In the genomic region with DNA sequence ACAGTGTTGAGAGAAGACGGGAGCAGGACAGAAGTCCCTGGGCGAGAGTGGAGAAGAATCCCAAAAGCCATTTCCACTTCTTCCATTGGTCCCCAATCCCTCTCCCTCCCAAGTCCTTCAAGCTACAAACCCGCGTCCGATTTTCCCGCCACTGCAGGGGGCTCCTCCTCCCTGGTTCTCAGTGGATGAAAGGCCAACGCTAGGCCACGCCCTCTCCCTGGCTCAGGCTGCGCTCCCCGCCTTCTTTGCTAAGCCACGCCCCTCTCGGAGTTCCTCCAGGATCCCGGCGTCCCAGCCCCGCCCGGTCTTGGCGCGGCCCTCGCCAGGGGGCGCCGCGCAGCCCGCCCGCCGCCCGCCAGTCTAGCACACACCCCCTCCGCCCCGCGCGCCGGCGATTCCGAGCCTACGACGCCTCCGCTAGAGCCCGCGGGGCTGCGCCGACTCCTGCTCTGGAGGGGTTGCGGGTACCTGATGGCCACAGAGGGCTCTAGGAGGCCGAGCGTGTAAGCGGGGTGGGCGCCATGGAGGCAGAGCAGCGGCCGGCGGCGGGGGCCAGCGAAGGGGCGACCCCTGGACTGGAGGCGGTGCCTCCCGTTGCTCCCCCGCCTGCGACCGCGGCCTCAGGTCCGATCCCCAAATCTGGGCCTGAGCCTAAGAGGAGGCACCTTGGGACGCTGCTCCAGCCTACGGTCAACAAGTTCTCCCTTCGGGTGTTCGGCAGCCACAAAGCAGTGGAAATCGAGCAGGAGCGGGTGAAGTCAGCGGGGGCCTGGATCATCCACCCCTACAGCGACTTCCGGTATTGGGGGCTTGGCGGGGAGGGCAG, we compare ENCODE assay signal across 7 cellular contexts. TPM values are rescaled to one million over a fixed set of nuclear protein-coding genes. Genes with fewer than 3 reads are reported as not detected.
DNase-seq lines count a peak whose midpoint lies in the region; ATAC-seq, FAIRE-seq and TF ChIP-seq lines count a peak whose summit lies in the region.

A gene (plus strand): TSS at position 394 of the 826 bp plus-strand sequence. CDS start 128 bp downstream, at position 522.

- H3K4me1 ChIP-seq in iPS DF 6.9 (ENCODE audit: control insufficient read depth, insufficient read depth, low read length) (peaks cover 8% of the 10 kb centered on the region), gastrocnemius medialis (peaks cover 12 to 25% of the 10 kb centered on the region in 2 donors)

- DNase-seq in NCI-H2107 treated with DMSO at 0.1 percent for 48 hours (lab: John Stamatoyannopoulos, UW; ENCODE audit: unreplicated experiment) (peak; percentile 97), iPS DF 6.9 (ENCODE audit: low read depth, low spot score) (peak; percentile 99), gastrocnemius medialis (peak; percentile 96)

- H3K27ac Mint-ChIP-seq in brain = peak within 1 kb of the TSS; percentile 93 to 98 (median 94)

- ATAC-seq in GM18519 (IDR thresholded peaks at IDR 0.05; ENCODE audit: low FRiP score, unreplicated experiment) (peak; percentile 55), HG03066 (IDR thresholded peaks at IDR 0.05; ENCODE audit: low read depth, unreplicated experiment) (peak; percentile 60), gastrocnemius medialis (peak; percentile 83 to 88)

- FAIRE-seq in TTC549 (lab: Jason Lieb, UNC) = peak; percentile 74

- peaks cover 14% of the 10 kb centered on the region for H3K27me3 Mint-ChIP-seq in brain

- peak within 1 kb of the TSS; percentile 86 to 91 (median 87) for H3K4me3 Mint-ChIP-seq in brain

- H3K27me3 ChIP-seq in iPS DF 6.9 (ENCODE audit: control insufficient read depth, insufficient read depth, low read length) (no peaks in the 10 kb centered on the region), gastrocnemius medialis (no peaks in the 10 kb centered on the region)

- in situ Hi-C loops in gastrocnemius medialis (cut with MboI; ENCODE audit: low sequenced_read_pairs in 4 of 4) = no loop called here

- H3K36me3 Mint-ChIP-seq in brain = peaks cover 18% of the 10 kb centered on the region

- TF ChIP-seq POLR2A in gastrocnemius medialis (IDR thresholded peaks at IDR 0.05) = no peak

- no CpG with 5 or more reads among the region's 68 CpGs for WGBS in iPS DF 6.9 (ENCODE audit: insufficient coverage, insufficient read length)

- TF ChIP-seq CTCF in brain (conservative IDR thresholded peaks at IDR 0.05) (peak; percentile 74 to 78), gastrocnemius medialis (IDR thresholded peaks at IDR 0.05 in 4 of 5, conservative IDR thresholded peaks at IDR 0.05 in 1 of 5) (peak; percentile 55 to 83 (median 65))

- H3K36me3 ChIP-seq in iPS DF 6.9 (ENCODE audit: control insufficient read depth, insufficient read depth, low read length) (no peaks in the 10 kb centered on the region), gastrocnemius medialis (no peaks in the 10 kb centered on the region)

- peak within 1 kb of the TSS; percentile 70 for H3K4me3 ChIP-seq in iPS DF 6.9 (ENCODE audit: low read length)
- H3K4me3 ChIP-seq in gastrocnemius medialis = peak within 1 kb of the TSS; percentile 78 to 97 (median 80)

- H3K4me1 Mint-ChIP-seq in brain = peaks cover 42% of the 10 kb centered on the region

- intact Hi-C loops in gastrocnemius medialis (cut with DNase I; ENCODE audit: low total_unique reads) = loop anchor here (1.0 kb wide), 2 partner anchors 31 to 47 kb away; a partner anchor contains a TSS

- H3K9me3 ChIP-seq in iPS DF 6.9 (ENCODE audit: control insufficient read depth, insufficient read depth, low read length) (no peaks in the 10 kb centered on the region), gastrocnemius medialis (no peaks in the 10 kb centered on the region)

- H3K27ac ChIP-seq in iPS DF 6.9 (ENCODE audit: low read length) (no peak within 1 kb of the TSS), gastrocnemius medialis (peak within 1 kb of the TSS; percentile 66 to 71 (median 68))

- no peaks in the 10 kb centered on the region for H3K9me3 Mint-ChIP-seq in brain

RNA-seq across cellular contexts. Expression of the gene that starts here (rescaled TPM):
- polyA plus RNA-seq in brain (ENCODE audit: insufficient read depth, low read depth, low replicate concordance) = 22.3 TPM
- total RNA-seq in gastrocnemius medialis = 1 to 10 TPM in 2 of 4 donors, under 1 TPM in 2; 0.18 to 1.5 (median 1.1) TPM
